15 cellular contexts compared by ENCODE assay signal in genomic region chr13:26047040-26047439, GRCh38. TPM values are rescaled to one million over a fixed set of nuclear protein-coding genes. Genes with fewer than 3 reads are reported as not detected.
"Had no signal": no experiment of that assay in that cellular context is flagged by ENCODE, and none has a peak within 500 bp of the region (broad histone marks: within the 10 kb centered on the region; RNA-seq: fewer than 3 reads in every experiment).

No MANE protein-coding gene starts in this region.

- H3K36me3 Mint-ChIP-seq: mesothelial cell of epicardium, natural killer cell had no signal

- H3K36me3 ChIP-seq: gastrocnemius medialis, sigmoid colon had no signal

- H3K9me3 Mint-ChIP-seq: mesothelial cell of epicardium, natural killer cell had no signal

- ATAC-seq: esophagus mucosa, gastrocnemius medialis, left lobe of liver, natural killer cell had no signal

- DNase-seq: effector CD4-positive, alpha-beta T cell; gastrocnemius medialis; islet precursor cell; mammary epithelial cell; natural killer cell; sigmoid colon; small intestine; stimulated activated CD4-positive, alpha-beta T cell treated with anti-CD3 and anti-CD28 coated beads, Interleukin-12 subunit alpha, Interleukin-12 subunit beta, amount 100 ng/mL, for 4 hours; stimulated activated naive CD4-positive, alpha-beta T cell treated with Interleukin-2 at 50 U/mL for 16 hours; trophoblast cell had no signal

- H3K4me3 Mint-ChIP-seq: mesothelial cell of epicardium, natural killer cell had no signal

- H3K27ac Mint-ChIP-seq: mesothelial cell of epicardium, natural killer cell had no signal

- H3K9me3 ChIP-seq: gastrocnemius medialis, sigmoid colon had no signal

- H3K4me3 ChIP-seq: coronary artery, gastrocnemius medialis, sigmoid colon had no signal

- H3K27ac ChIP-seq: coronary artery, gastrocnemius medialis, sigmoid colon had no signal

RNA-seq across cellular contexts. Expression of gene SHISA2, which starts 4.8 kb away (rescaled TPM):
- total RNA-seq: fibroblast of villous mesenchyme, left lobe of liver had no signal
